Comparison of ENCODE assay signal across 1 cellular context in genomic region chr3:185561374-185561943, GRCh38.
A peak's percentile ranks its signal among the peaks of the same experiment; 100 is the strongest.
TF ChIP-seq lines count a peak whose summit lies in the region.

No MANE protein-coding gene starts in this region.

TF ChIP-seq in IMR-90, 13 proteins besides CTCF, POLR2A, EP300 and RAD21:
- peak; percentile 20; the same call in 1 of the 2 replicates for TF ChIP-seq USF2 (IDR thresholded peaks at IDR 0.05; ENCODE audit: low read depth, low read length)
- TF ChIP-seq MAZ (IDR thresholded peaks at IDR 0.05; ENCODE audit: borderline replicate concordance, low read depth, low read length): no peak
- TF ChIP-seq MXI1 (IDR thresholded peaks at IDR 0.05; ENCODE audit: borderline replicate concordance, low read depth, low read length): no peak
- no peak for TF ChIP-seq CEBPB (IDR thresholded peaks at IDR 0.05; ENCODE audit: low read depth, low read length)
